Comparison of ENCODE assay signal across 8 cellular contexts in the genomic region with DNA sequence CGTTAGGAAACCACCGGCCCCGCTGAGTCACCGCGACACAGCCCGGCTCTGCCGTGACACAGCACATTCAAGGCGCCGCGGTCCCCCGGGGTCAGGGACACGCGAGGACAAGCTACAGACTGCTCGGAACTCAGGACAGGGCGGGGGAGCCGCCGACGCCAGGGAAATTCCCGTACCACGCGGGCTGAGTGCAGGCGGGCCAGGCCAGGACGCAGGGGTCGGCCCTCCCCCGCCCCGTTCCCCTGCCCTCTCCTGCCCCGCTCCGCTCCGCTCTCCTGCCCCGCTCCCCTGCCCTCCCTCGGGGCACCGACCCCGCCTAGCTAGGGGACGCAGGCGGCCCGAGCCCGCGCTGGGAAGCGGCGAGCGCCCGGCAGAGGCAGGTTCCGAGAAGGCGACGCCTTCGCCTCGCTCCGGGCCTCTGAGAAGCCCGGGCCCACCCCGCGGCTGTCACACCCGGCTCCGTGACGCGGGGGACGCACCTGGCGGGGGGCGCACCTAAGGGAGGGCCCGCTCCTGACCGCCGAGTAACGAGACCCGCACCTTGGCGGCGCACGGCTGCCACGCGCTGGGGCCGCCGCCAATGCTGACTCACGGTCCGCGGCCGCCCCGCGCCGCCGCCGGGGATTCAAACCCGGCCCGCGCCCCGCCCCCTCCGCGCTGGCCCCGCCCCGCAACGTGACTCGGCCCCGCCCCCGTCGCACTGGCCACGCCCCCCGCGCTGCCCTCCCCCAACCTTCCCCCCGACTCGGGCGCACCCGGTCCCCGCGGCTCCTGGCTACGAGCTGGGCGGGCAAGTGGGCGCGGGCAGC. TPM values are rescaled to one million over a fixed set of nuclear protein-coding genes. Genes with fewer than 3 reads are reported as not detected.
A peak's percentile ranks its signal among the peaks of the same experiment; 100 is the strongest.
DNase-seq lines count a peak whose midpoint lies in the region; ATAC-seq, FAIRE-seq and TF ChIP-seq lines count a peak whose summit lies in the region.

No MANE protein-coding gene starts in this region.

- no peaks in the 10 kb centered on the region for H3K27me3 ChIP-seq in RWPE2 (ENCODE audit: insufficient read depth, poor library complexity, severe bottlenecking)

- DNase-seq in GM12865 (ENCODE audit: low read depth): peak; percentile 75
- DNase-seq in RWPE2 (ENCODE audit: low spot score): peak; percentile 83
- peak; percentile 64 for DNase-seq in activated gamma-delta T cell treated with anti-CD3 and anti-CD28 coated beads, Interleukin-2, amount 50 U/mL, for 16 hours (ENCODE audit: low read depth)
- peak; percentile 68 to 88 for DNase-seq in frontal cortex (ENCODE audit: low spot score in 2 of 2)
- DNase-seq in non-pigmented ciliary epithelial cell (ENCODE audit: low read depth): peak; percentile 15
- peak in 33 of 49 donors; percentile 2 to 87 (median 42) for DNase-seq in substantia nigra (lab: John Stamatoyannopoulos, UW)
- no peak for DNase-seq in inferior parietal cortex (ENCODE audit: extremely low spot score)

- no peaks in the 10 kb centered on the region for H3K9me3 ChIP-seq in RWPE2 (ENCODE audit: severe bottlenecking)

- peak; percentile 60 for ATAC-seq in HG03280 (IDR thresholded peaks at IDR 0.05; ENCODE audit: unreplicated experiment)
- peak; percentile 76 for ATAC-seq in RWPE2 (ENCODE audit: low read depth)

- FAIRE-seq in frontal cortex (lab: Jason Lieb, UNC): no peak

- no peaks in the 10 kb centered on the region for H3K36me3 ChIP-seq in RWPE2 (ENCODE audit: low read depth)

- H3K4me3 ChIP-seq in GM12865 (ENCODE audit: low read depth, low read length) (peak overlapping the region; percentile 67), RWPE2 (ENCODE audit: severe bottlenecking) (peak overlapping the region; percentile 41)

- H3K27ac ChIP-seq in RWPE2 (ENCODE audit: poor library complexity, severe bottlenecking) (peak overlapping the region; percentile 59), substantia nigra (ENCODE audit: low read depth, low read length, poor library complexity, severe bottlenecking) (no peak overlapping the region)

- TF ChIP-seq CTCF in GM12865 (IDR thresholded peaks at IDR 0.05; ENCODE audit: insufficient read depth, low read depth, low read length, missing control alignments) (no peak), RWPE2 (IDR thresholded peaks at IDR 0.05; ENCODE audit: poor library complexity, severe bottlenecking) (no peak)

- no peaks in the 10 kb centered on the region for H3K4me1 ChIP-seq in RWPE2 (ENCODE audit: insufficient read depth, poor library complexity, severe bottlenecking)

RNA-seq across cellular contexts. Expression of a gene that starts 27.5 kb away (rescaled TPM):
- 17.9 TPM for total RNA-seq in frontal cortex

RNA-seq across cellular contexts. Expression of a gene that starts 27.6 kb away (rescaled TPM):
- 39.5 TPM for total RNA-seq in frontal cortex

RNA-seq across cellular contexts. Expression of a gene that starts 35.2 kb away (rescaled TPM):
- 8.2 TPM for total RNA-seq in frontal cortex

RNA-seq across cellular contexts. Expression of a gene that starts 41.3 kb away (rescaled TPM):
- 13.5 TPM for total RNA-seq in frontal cortex

RNA-seq across cellular contexts. Expression of a gene that starts 45.8 kb away (rescaled TPM):
- total RNA-seq in frontal cortex: 11.4 TPM
